Comparison of ENCODE assay signal across 1 cellular context in the genomic region with DNA sequence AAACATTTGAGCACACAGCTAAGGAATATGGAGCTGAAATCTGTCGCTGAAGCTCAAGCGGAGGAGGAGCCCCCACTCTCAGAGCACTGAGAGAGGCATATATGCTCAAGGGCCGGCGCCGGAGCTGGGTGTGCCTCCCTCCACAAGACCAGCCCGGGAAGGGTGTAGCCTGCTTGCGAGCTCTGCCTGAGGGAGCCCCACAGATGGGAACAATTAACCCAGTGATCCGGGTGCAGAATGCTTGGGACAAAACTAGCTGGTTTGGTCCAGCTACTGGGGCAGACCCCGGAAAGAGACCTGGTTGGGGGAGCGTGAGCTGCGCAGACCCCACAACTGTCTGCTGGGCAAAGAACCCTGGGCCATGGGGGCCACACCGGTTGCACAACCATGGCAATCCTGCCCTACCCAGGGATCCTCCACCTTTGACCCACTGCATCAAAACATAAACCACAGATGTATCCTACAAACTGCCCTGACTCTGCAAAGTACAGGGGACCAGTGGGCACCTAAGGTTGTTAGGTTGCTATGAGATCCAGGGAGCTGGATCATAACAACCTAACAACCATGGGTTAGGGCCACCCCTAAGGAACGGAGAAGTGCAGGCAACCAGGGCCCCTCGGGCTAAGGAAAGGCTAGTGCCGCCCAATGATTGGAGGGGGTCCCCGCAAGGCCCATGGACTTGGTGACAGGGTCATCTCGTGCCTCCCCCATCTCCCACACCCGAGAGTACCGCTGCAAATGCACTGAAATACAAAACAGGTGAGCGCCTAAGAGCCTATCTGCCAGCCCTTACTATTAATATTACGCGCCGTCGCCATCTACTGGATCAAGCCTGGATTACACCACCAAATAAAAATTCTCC.
TF ChIP-seq lines count a peak whose summit lies in the region.

No MANE protein-coding gene starts in this region.

TF ChIP-seq in HepG2, 621 proteins besides CTCF, POLR2A, EP300 and RAD21 (continued from another document and continues in another):
- TF ChIP-seq, protein P1, sequence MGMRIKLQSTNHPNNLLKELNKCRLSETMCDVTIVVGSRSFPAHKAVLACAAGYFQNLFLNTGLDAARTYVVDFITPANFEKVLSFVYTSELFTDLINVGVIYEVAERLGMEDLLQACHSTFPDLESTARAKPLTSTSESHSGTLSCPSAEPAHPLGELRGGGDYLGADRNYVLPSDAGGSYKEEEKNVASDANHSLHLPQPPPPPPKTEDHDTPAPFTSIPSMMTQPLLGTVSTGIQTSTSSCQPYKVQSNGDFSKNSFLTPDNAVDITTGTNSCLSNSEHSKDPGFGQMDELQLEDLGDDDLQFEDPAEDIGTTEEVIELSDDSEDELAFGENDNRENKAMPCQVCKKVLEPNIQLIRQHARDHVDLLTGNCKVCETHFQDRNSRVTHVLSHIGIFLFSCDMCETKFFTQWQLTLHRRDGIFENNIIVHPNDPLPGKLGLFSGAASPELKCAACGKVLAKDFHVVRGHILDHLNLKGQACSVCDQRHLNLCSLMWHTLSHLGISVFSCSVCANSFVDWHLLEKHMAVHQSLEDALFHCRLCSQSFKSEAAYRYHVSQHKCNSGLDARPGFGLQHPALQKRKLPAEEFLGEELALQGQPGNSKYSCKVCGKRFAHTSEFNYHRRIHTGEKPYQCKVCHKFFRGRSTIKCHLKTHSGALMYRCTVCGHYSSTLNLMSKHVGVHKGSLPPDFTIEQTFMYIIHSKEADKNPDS (CRISPR knock-in tag; IDR thresholded peaks at IDR 0.05), result no peak
- peak; percentile 43; the same call in 1 of the 2 replicates for TF ChIP-seq HMG20A (CRISPR knock-in tag; IDR thresholded peaks at IDR 0.05; ENCODE audit: borderline replicate concordance)
- 0 out of 2 replicates have a peak, but pooled peaks have one; percentile 10 for TF ChIP-seq REL (CRISPR knock-in tag; conservative IDR thresholded peaks at IDR 0.05)
- no peak for TF ChIP-seq MBNL3 (CRISPR knock-in tag; conservative IDR thresholded peaks at IDR 0.05)
- TF ChIP-seq, protein P2, sequence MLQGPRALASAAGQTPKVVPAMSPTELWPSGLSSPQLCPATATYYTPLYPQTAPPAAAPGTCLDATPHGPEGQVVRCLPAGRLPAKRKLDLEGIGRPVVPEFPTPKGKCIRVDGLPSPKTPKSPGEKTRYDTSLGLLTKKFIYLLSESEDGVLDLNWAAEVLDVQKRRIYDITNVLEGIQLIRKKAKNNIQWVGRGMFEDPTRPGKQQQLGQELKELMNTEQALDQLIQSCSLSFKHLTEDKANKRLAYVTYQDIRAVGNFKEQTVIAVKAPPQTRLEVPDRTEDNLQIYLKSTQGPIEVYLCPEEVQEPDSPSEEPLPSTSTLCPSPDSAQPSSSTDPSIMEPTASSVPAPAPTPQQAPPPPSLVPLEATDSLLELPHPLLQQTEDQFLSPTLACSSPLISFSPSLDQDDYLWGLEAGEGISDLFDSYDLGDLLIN (CRISPR knock-in tag; IDR thresholded peaks at IDR 0.05; ENCODE audit: borderline replicate concordance), result no peak
- no peak for TF ChIP-seq SRF (IDR thresholded peaks at IDR 0.05; ENCODE audit: low read depth, low read length)
- TF ChIP-seq RNF2 (conservative IDR thresholded peaks at IDR 0.05; ENCODE audit: low read depth), result no peak
- TF ChIP-seq ZBTB10 (CRISPR knock-in tag; IDR thresholded peaks at IDR 0.05; ENCODE audit: borderline replicate concordance), result no peak
- no peak for TF ChIP-seq ZNF12 (CRISPR knock-in tag; IDR thresholded peaks at IDR 0.05)
- TF ChIP-seq, protein P3, sequence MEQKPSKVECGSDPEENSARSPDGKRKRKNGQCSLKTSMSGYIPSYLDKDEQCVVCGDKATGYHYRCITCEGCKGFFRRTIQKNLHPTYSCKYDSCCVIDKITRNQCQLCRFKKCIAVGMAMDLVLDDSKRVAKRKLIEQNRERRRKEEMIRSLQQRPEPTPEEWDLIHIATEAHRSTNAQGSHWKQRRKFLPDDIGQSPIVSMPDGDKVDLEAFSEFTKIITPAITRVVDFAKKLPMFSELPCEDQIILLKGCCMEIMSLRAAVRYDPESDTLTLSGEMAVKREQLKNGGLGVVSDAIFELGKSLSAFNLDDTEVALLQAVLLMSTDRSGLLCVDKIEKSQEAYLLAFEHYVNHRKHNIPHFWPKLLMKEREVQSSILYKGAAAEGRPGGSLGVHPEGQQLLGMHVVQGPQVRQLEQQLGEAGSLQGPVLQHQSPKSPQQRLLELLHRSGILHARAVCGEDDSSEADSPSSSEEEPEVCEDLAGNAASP (CRISPR knock-in tag; IDR thresholded peaks at IDR 0.05; ENCODE audit: borderline replicate concordance), result 0 out of 2 replicates have a peak, but pooled peaks have one; percentile 16
- no peak for TF ChIP-seq BCL6 (CRISPR knock-in tag; IDR thresholded peaks at IDR 0.05)
- TF ChIP-seq BRCA1 (CRISPR knock-in tag; IDR thresholded peaks at IDR 0.05), result no peak
- no peak for TF ChIP-seq ZKSCAN8 (CRISPR knock-in tag; IDR thresholded peaks at IDR 0.05; ENCODE audit: borderline replicate concordance)
- TF ChIP-seq TEAD2 (CRISPR knock-in tag; IDR thresholded peaks at IDR 0.05), result no peak
- no peak for TF ChIP-seq HOXA5 (CRISPR knock-in tag; IDR thresholded peaks at IDR 0.05)
- peak; percentile 62; the same call in 1 of the 2 replicates for TF ChIP-seq KDM5B (CRISPR knock-in tag; IDR thresholded peaks at IDR 0.05; ENCODE audit: borderline replicate concordance)
- peak; percentile 68; the same call in 1 of the 2 replicates for TF ChIP-seq SMAD3 (CRISPR knock-in tag; IDR thresholded peaks at IDR 0.05)
- no peak for TF ChIP-seq NCOR1 (IDR thresholded peaks at IDR 0.05; ENCODE audit: borderline replicate concordance, low read length)
- no peak for TF ChIP-seq ZSCAN20 (CRISPR knock-in tag; IDR thresholded peaks at IDR 0.05; ENCODE audit: borderline replicate concordance)
- no peak for TF ChIP-seq ZZZ3 (CRISPR knock-in tag; IDR thresholded peaks at IDR 0.05; ENCODE audit: borderline replicate concordance)
- no peak for TF ChIP-seq ZNF552 (CRISPR knock-in tag; IDR thresholded peaks at IDR 0.05; ENCODE audit: borderline replicate concordance)
- TF ChIP-seq ZNF674 (CRISPR knock-in tag; IDR thresholded peaks at IDR 0.05; ENCODE audit: low read depth), result no peak
- no peak for TF ChIP-seq ATF6 (CRISPR knock-in tag; conservative IDR thresholded peaks at IDR 0.05)
- TF ChIP-seq TMF1 (CRISPR knock-in tag; IDR thresholded peaks at IDR 0.05; ENCODE audit: low read depth), result no peak
- TF ChIP-seq, protein P4, sequence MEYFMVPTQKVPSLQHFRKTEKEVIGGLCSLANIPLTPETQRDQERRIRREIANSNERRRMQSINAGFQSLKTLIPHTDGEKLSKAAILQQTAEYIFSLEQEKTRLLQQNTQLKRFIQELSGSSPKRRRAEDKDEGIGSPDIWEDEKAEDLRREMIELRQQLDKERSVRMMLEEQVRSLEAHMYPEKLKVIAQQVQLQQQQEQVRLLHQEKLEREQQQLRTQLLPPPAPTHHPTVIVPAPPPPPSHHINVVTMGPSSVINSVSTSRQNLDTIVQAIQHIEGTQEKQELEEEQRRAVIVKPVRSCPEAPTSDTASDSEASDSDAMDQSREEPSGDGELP (IDR thresholded peaks at IDR 0.05; ENCODE audit: borderline replicate concordance, low read depth), result peak; percentile 74; the same call in 1 of the 2 replicates
- 0 out of 2 replicates have a peak, but pooled peaks have one; percentile 54 for TF ChIP-seq ZNF567 (CRISPR knock-in tag; IDR thresholded peaks at IDR 0.05; ENCODE audit: borderline replicate concordance)
- TF ChIP-seq ZNF572 (CRISPR knock-in tag; IDR thresholded peaks at IDR 0.05), result no peak
- no peak for TF ChIP-seq U2AF1 (optimal IDR thresholded peaks at IDR 0.05; ENCODE audit: low read depth, low read length)
- TF ChIP-seq SETDB1 (CRISPR knock-in tag; IDR thresholded peaks at IDR 0.05; ENCODE audit: borderline replicate concordance), result no peak
- TF ChIP-seq, protein P5, sequence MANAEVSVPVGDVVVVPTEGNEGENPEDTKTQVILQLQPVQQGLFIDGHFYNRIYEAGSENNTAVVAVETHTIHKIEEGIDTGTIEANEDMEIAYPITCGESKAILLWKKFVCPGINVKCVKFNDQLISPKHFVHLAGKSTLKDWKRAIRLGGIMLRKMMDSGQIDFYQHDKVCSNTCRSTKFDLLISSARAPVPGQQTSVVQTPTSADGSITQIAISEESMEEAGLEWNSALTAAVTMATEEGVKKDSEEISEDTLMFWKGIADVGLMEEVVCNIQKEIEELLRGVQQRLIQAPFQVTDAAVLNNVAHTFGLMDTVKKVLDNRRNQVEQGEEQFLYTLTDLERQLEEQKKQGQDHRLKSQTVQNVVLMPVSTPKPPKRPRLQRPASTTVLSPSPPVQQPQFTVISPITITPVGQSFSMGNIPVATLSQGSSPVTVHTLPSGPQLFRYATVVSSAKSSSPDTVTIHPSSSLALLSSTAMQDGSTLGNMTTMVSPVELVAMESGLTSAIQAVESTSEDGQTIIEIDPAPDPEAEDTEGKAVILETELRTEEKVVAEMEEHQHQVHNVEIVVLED (CRISPR knock-in tag; IDR thresholded peaks at IDR 0.05; ENCODE audit: borderline replicate concordance), result no peak
- peak in 1 of 2 experiments; percentile 25; a peak in 1 of 4 replicates for TF ChIP-seq KLF16 (CRISPR knock-in tag; IDR thresholded peaks at IDR 0.05)
- peak; percentile 13; the same call in 1 of the 2 replicates for TF ChIP-seq ARNT2 (CRISPR knock-in tag; IDR thresholded peaks at IDR 0.05; ENCODE audit: low read depth)
- no peak; the same call in 1 of the 2 replicates for TF ChIP-seq ZBTB26 (CRISPR knock-in tag; IDR thresholded peaks at IDR 0.05; ENCODE audit: borderline replicate concordance)
- TF ChIP-seq ELK4 (CRISPR knock-in tag; IDR thresholded peaks at IDR 0.05; ENCODE audit: borderline replicate concordance), result no peak
- no peak for TF ChIP-seq ZNF766 (CRISPR knock-in tag; IDR thresholded peaks at IDR 0.05; ENCODE audit: borderline replicate concordance)
- no peak for TF ChIP-seq ZNF121 (CRISPR knock-in tag; IDR thresholded peaks at IDR 0.05)
- TF ChIP-seq JDP2 (CRISPR knock-in tag; IDR thresholded peaks at IDR 0.05; ENCODE audit: borderline replicate concordance), result no peak
- no peak for TF ChIP-seq AGO2 (optimal IDR thresholded peaks at IDR 0.05; ENCODE audit: low read depth, low read length)
- no peak for TF ChIP-seq THAP11 (CRISPR knock-in tag; IDR thresholded peaks at IDR 0.05)
- no peak for TF ChIP-seq SRSF4 (IDR thresholded peaks at IDR 0.05; ENCODE audit: low read depth, low read length, poor library complexity, severe bottlenecking)
- TF ChIP-seq, protein P6, sequence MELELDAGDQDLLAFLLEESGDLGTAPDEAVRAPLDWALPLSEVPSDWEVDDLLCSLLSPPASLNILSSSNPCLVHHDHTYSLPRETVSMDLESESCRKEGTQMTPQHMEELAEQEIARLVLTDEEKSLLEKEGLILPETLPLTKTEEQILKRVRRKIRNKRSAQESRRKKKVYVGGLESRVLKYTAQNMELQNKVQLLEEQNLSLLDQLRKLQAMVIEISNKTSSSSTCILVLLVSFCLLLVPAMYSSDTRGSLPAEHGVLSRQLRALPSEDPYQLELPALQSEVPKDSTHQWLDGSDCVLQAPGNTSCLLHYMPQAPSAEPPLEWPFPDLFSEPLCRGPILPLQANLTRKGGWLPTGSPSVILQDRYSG (CRISPR knock-in tag; IDR thresholded peaks at IDR 0.05), result no peak
- TF ChIP-seq IRF2 (CRISPR knock-in tag; IDR thresholded peaks at IDR 0.05), result peak; percentile 41; the same call in 1 of the 2 replicates
- peak; percentile 98 for TF ChIP-seq SMC3 (IDR thresholded peaks at IDR 0.05; ENCODE audit: low read length)
- TF ChIP-seq ZNF234 (CRISPR knock-in tag; conservative IDR thresholded peaks at IDR 0.05), result no peak
- no peak for TF ChIP-seq SIN3B (IDR thresholded peaks at IDR 0.05; ENCODE audit: low read length)
- TF ChIP-seq ZKSCAN1 (IDR thresholded peaks at IDR 0.05; ENCODE audit: low read length), result no peak
- TF ChIP-seq PAF1 (CRISPR knock-in tag; IDR thresholded peaks at IDR 0.05), result no peak
